17 cellular contexts compared by ENCODE assay signal in the genomic region with DNA sequence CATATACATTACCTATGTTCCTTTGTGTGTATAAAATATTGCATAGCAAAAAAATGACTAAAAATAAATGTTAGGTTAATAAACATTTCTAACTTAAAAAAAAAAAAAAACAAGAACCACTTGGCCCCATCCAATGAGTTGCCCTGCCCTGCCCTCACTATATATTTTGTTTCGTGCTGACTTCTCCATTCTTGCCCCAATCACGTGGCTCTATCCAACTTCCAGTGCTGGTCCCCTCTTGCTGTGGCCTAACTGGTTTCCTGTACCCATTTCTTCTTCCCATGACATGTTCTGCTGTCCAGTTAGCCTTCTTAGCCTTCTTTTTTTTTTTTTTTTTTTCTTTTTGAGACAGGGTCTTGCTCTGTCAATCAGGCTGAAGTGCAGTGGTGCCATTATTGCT.
"Had no signal": no experiment of that assay in that cellular context is flagged by ENCODE, and none has a peak within 500 bp of the region (broad histone marks: within the 10 kb centered on the region; RNA-seq: fewer than 3 reads in every experiment).

No MANE protein-coding gene starts in this region.

- ATAC-seq: esophagus mucosa; heart left ventricle; left colon; naive thymus-derived CD8-positive, alpha-beta T cell; psoas muscle; stimulated activated effector memory CD8-positive, alpha-beta T cell treated with anti-CD3 and anti-CD28 coated beads, Interleukin-12 subunit alpha, Interleukin-12 subunit beta, amount 100 ng/mL, for 72 hours; stimulated activated naive CD8-positive, alpha-beta T cell treated with anti-CD3 and anti-CD28 coated beads, Interleukin-15, Interleukin-2, amounts not matched to agents 100 U/mL and 50 U/mL, for 24 hours had no signal

- H3K9me3 ChIP-seq: neutrophil, psoas muscle, right lobe of liver, suprapubic skin, thyroid gland, uterus had no signal

- H3K4me3 Mint-ChIP-seq: naive thymus-derived CD8-positive, alpha-beta T cell; stimulated activated effector memory CD8-positive, alpha-beta T cell treated with anti-CD3 and anti-CD28 coated beads, Interleukin-12 subunit alpha, Interleukin-12 subunit beta, amount 100 ng/mL, for 72 hours; type B pancreatic cell had no signal

- H3K4me1 ChIP-seq: psoas muscle, uterus had no signal

- H3K9me3 Mint-ChIP-seq: stimulated activated effector memory CD8-positive, alpha-beta T cell treated with anti-CD3 and anti-CD28 coated beads, Interleukin-12 subunit alpha, Interleukin-12 subunit beta, amount 100 ng/mL, for 72 hours; type B pancreatic cell had no signal

- H3K36me3 Mint-ChIP-seq: naive thymus-derived CD8-positive, alpha-beta T cell; stimulated activated effector memory CD8-positive, alpha-beta T cell treated with anti-CD3 and anti-CD28 coated beads, Interleukin-12 subunit alpha, Interleukin-12 subunit beta, amount 100 ng/mL, for 72 hours; type B pancreatic cell had no signal

- H3K27me3 Mint-ChIP-seq: naive thymus-derived CD8-positive, alpha-beta T cell; type B pancreatic cell had no signal

- H3K27me3 ChIP-seq: heart left ventricle, neutrophil, right lobe of liver, suprapubic skin, thyroid gland, uterus had no signal

- H3K27ac ChIP-seq: heart left ventricle, neutrophil, psoas muscle, right lobe of liver, suprapubic skin, thyroid gland, uterus had no signal

- H3K27ac Mint-ChIP-seq: stimulated activated effector memory CD8-positive, alpha-beta T cell treated with anti-CD3 and anti-CD28 coated beads, Interleukin-12 subunit alpha, Interleukin-12 subunit beta, amount 100 ng/mL, for 72 hours; type B pancreatic cell had no signal

- DNase-seq: effector memory CD4-positive, alpha-beta T cell; heart left ventricle; hippocampal formation; left colon; naive thymus-derived CD8-positive, alpha-beta T cell; psoas muscle; retina; right lobe of liver; stimulated activated CD4-positive, alpha-beta T cell treated with anti-CD3 and anti-CD28 coated beads, Interleukin-4, amount 100 ng/mL, for 1 hour; stimulated activated naive CD8-positive, alpha-beta T cell treated with anti-CD3 and anti-CD28 coated beads, Interleukin-15, Interleukin-2, amounts not matched to agents 100 U/mL and 50 U/mL, for 24 hours; thyroid gland; uterus had no signal

- H3K36me3 ChIP-seq: heart left ventricle, neutrophil, right lobe of liver, suprapubic skin, thyroid gland, uterus had no signal

- H3K4me3 ChIP-seq: heart left ventricle, psoas muscle, right lobe of liver, suprapubic skin, thyroid gland, uterus had no signal
